Comparison of ENCODE assay signal across 1 cellular context in genomic region chr2:150127995-150128394, GRCh38.
TF ChIP-seq lines count a peak whose summit lies in the region.

No MANE protein-coding gene starts in this region.

TF ChIP-seq in endothelial cell of umbilical vein, 7 proteins besides CTCF, POLR2A, EP300 and RAD21 (continued from another document):
- TF ChIP-seq FOS (IDR thresholded peaks at IDR 0.05; ENCODE audit: borderline replicate concordance, insufficient read depth, low read length): peak; percentile 74
- peak; percentile 8 for TF ChIP-seq GATA2 (IDR thresholded peaks at IDR 0.05; ENCODE audit: insufficient read depth, insufficient read length, low read depth, low read length)
- no peak for TF ChIP-seq MYC (IDR thresholded peaks at IDR 0.05; ENCODE audit: low read depth, low read length)
